Comparison of ENCODE assay signal across 21 cellular contexts in the genomic region with DNA sequence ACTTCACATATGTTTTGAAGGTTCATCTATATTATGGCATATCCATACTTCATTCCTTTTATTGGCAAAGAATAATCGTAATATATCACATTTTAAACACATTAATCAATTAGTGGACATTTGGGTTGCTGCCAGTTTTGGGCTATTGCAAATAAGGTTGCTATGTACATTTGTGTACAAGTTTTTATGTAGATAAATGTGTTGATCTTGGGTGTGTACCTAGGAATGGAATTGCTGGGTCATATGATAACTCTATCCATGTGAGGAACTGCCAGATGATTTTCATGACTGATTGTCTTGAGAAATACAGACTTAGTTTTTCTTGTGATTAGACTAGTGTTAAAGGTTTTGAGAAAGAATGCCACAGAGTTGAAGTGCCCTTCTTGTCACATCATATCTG.
"Had no signal": no experiment of that assay in that cellular context is flagged by ENCODE, and none has a peak within 500 bp of the region (broad histone marks: within the 10 kb centered on the region; RNA-seq: fewer than 3 reads in every experiment).

No MANE protein-coding gene starts in this region.

- H3K4me3 ChIP-seq: coronary artery, gastroesophageal sphincter, left ventricle myocardium inferior, lower lobe of right lung, pancreas, stomach, thoracic aorta, transverse colon had no signal

- H3K36me3 Mint-ChIP-seq: natural killer cell treated with Interleukin-12 subunit alpha and Interleukin-12 subunit beta and Interleukin-15 and Interleukin-18, amount 100 ng/mL, for 72 hours had no signal

- H3K36me3 ChIP-seq: pancreas, thoracic aorta, transverse colon had no signal

- H3K27ac ChIP-seq: coronary artery, gastroesophageal sphincter, left ventricle myocardium inferior, lower lobe of right lung, pancreas, stomach, thoracic aorta, transverse colon had no signal

- FAIRE-seq: endothelial cell of umbilical vein, keratinocyte, pancreas had no signal

- H3K9me3 ChIP-seq: gastroesophageal sphincter, left ventricle myocardium inferior, lower lobe of right lung, pancreas, stomach, thoracic aorta, transverse colon had no signal

- H3K27ac Mint-ChIP-seq: endodermal cell; memory B cell; natural killer cell treated with Interleukin-12 subunit alpha and Interleukin-12 subunit beta and Interleukin-15 and Interleukin-18, amount 100 ng/mL, for 72 hours; progenitor cell of endocrine pancreas had no signal

- H3K4me1 Mint-ChIP-seq: memory B cell had no signal

- H3K4me3 Mint-ChIP-seq: endodermal cell; memory B cell; natural killer cell treated with Interleukin-12 subunit alpha and Interleukin-12 subunit beta and Interleukin-15 and Interleukin-18, amount 100 ng/mL, for 72 hours had no signal

- H3K27me3 ChIP-seq: gastroesophageal sphincter, stomach, transverse colon had no signal

- H3K27me3 Mint-ChIP-seq: memory B cell; natural killer cell treated with Interleukin-12 subunit alpha and Interleukin-12 subunit beta and Interleukin-15 and Interleukin-18, amount 100 ng/mL, for 72 hours; progenitor cell of endocrine pancreas had no signal

- H3K9me3 Mint-ChIP-seq: memory B cell; natural killer cell treated with Interleukin-12 subunit alpha and Interleukin-12 subunit beta and Interleukin-15 and Interleukin-18, amount 100 ng/mL, for 72 hours had no signal

- ATAC-seq: gastroesophageal sphincter; lower lobe of right lung; natural killer cell treated with Interleukin-12 subunit alpha and Interleukin-12 subunit beta and Interleukin-15 and Interleukin-18, amount 100 ng/mL, for 72 hours; right cardiac atrium had no signal

- H3K4me1 ChIP-seq: gastroesophageal sphincter, left ventricle myocardium inferior, lower lobe of right lung, stomach, transverse colon had no signal

- DNase-seq: effector CD4-positive, alpha-beta T cell; endodermal cell; glutamatergic neuron; left ventricle myocardium inferior; lower lobe of right lung; midbrain; occipital lobe; right cardiac atrium; stimulated activated naive CD4-positive, alpha-beta T cell; stomach; substantia nigra; transverse colon had no signal
